In the genomic region with DNA sequence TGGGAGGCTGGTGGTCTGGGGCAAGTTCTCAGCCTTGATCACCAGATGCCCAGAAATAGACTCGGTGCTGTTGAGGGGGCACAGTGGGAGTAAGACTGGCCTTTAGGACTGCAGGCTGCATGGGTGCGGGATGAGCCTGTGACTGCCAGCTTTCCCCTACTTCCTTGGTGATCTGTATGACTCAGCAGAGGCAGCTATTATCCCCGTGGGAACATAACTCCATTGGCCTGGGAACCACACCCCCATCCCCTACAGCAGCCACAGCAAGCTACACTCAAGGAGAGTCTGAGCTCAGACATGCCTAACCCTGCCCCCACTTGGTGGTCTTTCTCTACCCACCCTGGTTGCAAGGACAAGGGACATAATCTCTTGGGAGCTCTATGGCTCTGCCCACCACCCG, we compare ENCODE assay signal across 26 cellular contexts. TPM values are rescaled to one million over a fixed set of nuclear protein-coding genes. Genes with fewer than 3 reads are reported as not detected.
DNase-seq lines count a peak whose midpoint lies in the region; ATAC-seq, FAIRE-seq and TF ChIP-seq lines count a peak whose summit lies in the region.
"Had no signal": no experiment of that assay in that cellular context is flagged by ENCODE, and none has a peak within 500 bp of the region (broad histone marks: within the 10 kb centered on the region; RNA-seq: fewer than 3 reads in every experiment).

No MANE protein-coding gene starts in this region.

- SMC1A ChIA-PET in GM12878 (lab: Charles Lee; ENCODE audit: uncharacterized antibody, unreplicated experiment): interaction anchor here (1.6 kb wide), 1 partner anchor 19 kb away, joined by 6 read pairs; no protein-coding TSS in a partner anchor

- DNase-seq in DMS153 (lab: John Stamatoyannopoulos, UW) (peak; percentile 30), DMS153 treated with DMSO at 0.1 percent for 48 hours (lab: John Stamatoyannopoulos, UW; ENCODE audit: unreplicated experiment) (no peak), M059J (ENCODE audit: low read depth) (peak; percentile 54), GM12878 (ENCODE audit: low read depth, low spot score) (no peak), retinal pigment epithelial cell (ENCODE audit: low read depth) (peak; percentile 11), GM12892 (ENCODE audit: insufficient read length) (no peak), neural progenitor cell (ENCODE audit: low spot score) (no peak)
- no peak for DNase-seq in NK-92 treated with Interleukin-12 subunit alpha and Interleukin-12 subunit beta, amount 100 ng/mL, for 24 hours (lab: John Stamatoyannopoulos, UW)
- DNase-seq: activated CD4-positive, alpha-beta T cell treated with anti-CD3 and anti-CD28 coated beads for 48 hours; activated CD8-positive, alpha-beta memory T cell treated with anti-CD3 and anti-CD28 coated beads, Interleukin-2, amount 10 ng/mL, durations not matched to agents 7 days and 5 days; activated naive CD8-positive, alpha-beta T cell treated with anti-CD3 and anti-CD28 coated beads, Interleukin-2, amount 10 ng/mL, durations not matched to agents 7 days and 5 days; colonic mucosa; HFFc6; MG63; NCI-H187; NCI-H510A; stimulated activated CD4-positive, alpha-beta T cell treated with anti-CD3 and anti-CD28 coated beads, Interleukin-4, amount 100 ng/mL, for 24 hours; stomach; T-cell; transverse colon had no signal

- no TSS peak for BruUV-seq in GM12878 (replicated peaks; lab: Mats Ljungman, UMichigan)

- no peak for TF ChIP-seq EP300 in GM12878 (IDR thresholded peaks at IDR 0.05; ENCODE audit: borderline replicate concordance in 1 of 2, control insufficient read depth in 1 of 2, low read depth in 2 of 2, low read length in 2 of 2)

- H3K9me3 ChIP-seq in GM12878 (replicated peaks; ENCODE audit: control insufficient read depth, insufficient read depth, low read length) (no peaks in the 10 kb centered on the region; the same call in 1 of the 3 replicates), neural progenitor cell (ENCODE audit: low read depth) (peaks cover 18% of the 10 kb centered on the region)
- H3K9me3 ChIP-seq: colonic mucosa, MG63, neutrophil, transverse colon had no signal

- intact Hi-C loops in GM12878 (cut with micrococcal nuclease; ENCODE audit: unreplicated experiment): no loop called here

- H3K4me2 ChIP-seq in GM12878 (ENCODE audit: control insufficient read depth, insufficient read depth): no peak overlapping the region
- no peak overlapping the region for H3K4me2 ChIP-seq in neural progenitor cell
- H3K4me2 ChIP-seq: hepatocyte had no signal

- H4K20me1 ChIP-seq in GM12878 (ENCODE audit: control insufficient read depth, insufficient read depth) (no peaks in the 10 kb centered on the region), neural progenitor cell (ENCODE audit: low read depth) (no peaks in the 10 kb centered on the region)

- H3K4me3 ChIP-seq in GM12878: no peak overlapping the region
- no peak overlapping the region for H3K4me3 ChIP-seq in retinal pigment epithelial cell (ENCODE audit: low read length)
- H3K4me3 ChIP-seq in neural progenitor cell: no peak overlapping the region
- H3K4me3 ChIP-seq: colonic mucosa, hepatocyte, MG63, stomach, transverse colon had no signal

- TF ChIP-seq RAD21 in GM12878 (IDR thresholded peaks at IDR 0.05; ENCODE audit: insufficient read depth, low read depth, low read length): no peak

- H2AFZ ChIP-seq in GM12878 (ENCODE audit: control insufficient read depth, low read depth, low read length): no peak overlapping the region
- no peak overlapping the region for H2AFZ ChIP-seq in neural progenitor cell (replicated peaks)
- H2AFZ ChIP-seq: hepatocyte had no signal

- H3K9ac ChIP-seq in GM12878 (ENCODE audit: control insufficient read depth, insufficient read depth, low read length) (no peak overlapping the region), neural progenitor cell (no peak overlapping the region)

- H3K4me3 Mint-ChIP-seq in neural progenitor cell: no peak overlapping the region
- H3K4me3 Mint-ChIP-seq: activated CD8-positive, alpha-beta memory T cell treated with anti-CD3 and anti-CD28 coated beads, Interleukin-2, amount 10 ng/mL, durations not matched to agents 7 days and 5 days; activated naive CD8-positive, alpha-beta T cell treated with anti-CD3 and anti-CD28 coated beads, Interleukin-2, amount 10 ng/mL, durations not matched to agents 7 days and 5 days; brain; HFFc6; T-cell had no signal

- TF ChIP-seq POLR2A in GM12878 (IDR thresholded peaks at IDR 0.05; ENCODE audit: low read depth, low read length) (no peak), GM12892 (IDR thresholded peaks at IDR 0.05; ENCODE audit: low read depth, low read length) (no peak)

- TF ChIP-seq CTCF in GM12878 (IDR thresholded peaks at IDR 0.05 in 2 of 3, conservative IDR thresholded peaks at IDR 0.05 in 1 of 3; ENCODE audit: control insufficient read depth in 2 of 3, extremely low read depth in 1 of 3, insufficient read depth in 1 of 3, low read depth in 3 of 3, low read length in 3 of 3): no peak
- TF ChIP-seq CTCF in retinal pigment epithelial cell (conservative IDR thresholded peaks at IDR 0.05; ENCODE audit: low read depth, low read length): no peak
- TF ChIP-seq CTCF in neural progenitor cell (IDR thresholded peaks at IDR 0.05): no peak

- H3K4me1 ChIP-seq in GM12878 (ENCODE audit: control insufficient read depth, insufficient read depth, low read length) (no peaks in the 10 kb centered on the region), neural progenitor cell (no peaks in the 10 kb centered on the region)
- H3K4me1 ChIP-seq: colonic mucosa, stomach, transverse colon had no signal

- no peak for ATAC-seq in GM12878
- ATAC-seq: activated CD8-positive, alpha-beta memory T cell treated with anti-CD3 and anti-CD28 coated beads, Interleukin-2, amount 10 ng/mL, durations not matched to agents 7 days and 5 days; T-cell had no signal

- peaks cover 35% of the 10 kb centered on the region for H3K9me3 Mint-ChIP-seq in neural progenitor cell
- H3K9me3 Mint-ChIP-seq: activated T-helper 2 cell treated with anti-CD3 and anti-CD28 coated beads, Interferon-gamma antibody, Interleukin-2, Interleukin-4, amounts not matched to agents 10 μg/mL and 5 μg/mL and 100 μg/mL, durations not matched to agents 14 hours and 24 hours and 36 hours had no signal

- H3K4me1 Mint-ChIP-seq in neural progenitor cell: no peaks in the 10 kb centered on the region
- H3K4me1 Mint-ChIP-seq: brain, T-cell had no signal

- no peak overlapping the region for H3K27ac ChIP-seq in GM12878 (ENCODE audit: control insufficient read depth, insufficient read depth)
- H3K27ac ChIP-seq in neural progenitor cell: no peak overlapping the region
- H3K27ac ChIP-seq: 22Rv1, colonic mucosa, hepatocyte, neutrophil, stomach, transverse colon had no signal

- no peaks in the 10 kb centered on the region for H3F3A ChIP-seq in neural progenitor cell (ENCODE audit: low read depth)

- FAIRE-seq in GM12878 (lab: Jason Lieb, UNC) (no peak), GM12892 (lab: Jason Lieb, UNC) (no peak)
- FAIRE-seq: keratinocyte had no signal

- H3K27ac Mint-ChIP-seq in neural progenitor cell: no peak overlapping the region
- H3K27ac Mint-ChIP-seq: activated CD8-positive, alpha-beta memory T cell treated with anti-CD3 and anti-CD28 coated beads, Interleukin-2, amount 10 ng/mL, durations not matched to agents 7 days and 5 days; activated naive CD8-positive, alpha-beta T cell treated with anti-CD3 and anti-CD28 coated beads, Interleukin-2, amount 10 ng/mL, durations not matched to agents 7 days and 5 days; activated T-helper 2 cell treated with anti-CD3 and anti-CD28 coated beads, Interferon-gamma antibody, Interleukin-2, Interleukin-4, amounts not matched to agents 10 μg/mL and 5 μg/mL and 100 μg/mL, durations not matched to agents 14 hours and 24 hours and 36 hours; brain; HFFc6; T-cell had no signal

- in situ Hi-C loops in GM12878 (cut with MboI): no loop called here

- CTCF ChIA-PET in GM12878 (lab: Yijun Ruan, JAX): no interaction called here

- H3K27me3 ChIP-seq in GM12878 (replicated peaks in 1 of 2; ENCODE audit: control insufficient read depth in 2 of 2, insufficient read depth in 2 of 2, low read length in 1 of 2) (no peaks in the 10 kb centered on the region), neural progenitor cell (no peaks in the 10 kb centered on the region)
- H3K27me3 ChIP-seq: colonic mucosa, hepatocyte, MG63, neutrophil, stomach, transverse colon had no signal

- POLR2A ChIA-PET in GM12878 (lab: Charles Lee): no interaction called here

- H3K79me2 ChIP-seq in GM12878 (ENCODE audit: control insufficient read depth, insufficient read depth, low read length): peaks cover 1% of the 10 kb centered on the region; the same call in 1 of the 2 replicates
- H3K79me2 ChIP-seq in neural progenitor cell (ENCODE audit: low read depth): no peaks in the 10 kb centered on the region
- H3K79me2 ChIP-seq: hepatocyte had no signal

- no peaks in the 10 kb centered on the region for H3K36me3 ChIP-seq in GM12878 (ENCODE audit: control insufficient read depth in 2 of 2, insufficient read depth in 2 of 2, low read length in 1 of 2)
- H3K36me3 ChIP-seq in neural progenitor cell: peaks cover 3% of the 10 kb centered on the region
- H3K36me3 ChIP-seq: colonic mucosa, MG63, neutrophil, stomach, transverse colon had no signal

- H3K36me3 Mint-ChIP-seq in neural progenitor cell: no peaks in the 10 kb centered on the region
- H3K36me3 Mint-ChIP-seq: activated CD8-positive, alpha-beta memory T cell treated with anti-CD3 and anti-CD28 coated beads, Interleukin-2, amount 10 ng/mL, durations not matched to agents 7 days and 5 days; brain had no signal

- RAD21 ChIA-PET in GM12878 (lab: Charles Lee; ENCODE audit: unreplicated experiment): no interaction called here

- no peaks in the 10 kb centered on the region for H3K27me3 Mint-ChIP-seq in neural progenitor cell (ENCODE audit: insufficient read depth, low read depth)
- H3K27me3 Mint-ChIP-seq: brain had no signal

- 25% methylated on average over 4 of the region's 4 CpGs for WGBS in GM12878 (ENCODE audit: insufficient coverage, insufficient replicate concordance, low lambda C conversion rate, missing lambda C conversion rate)

RNA-seq across cellular contexts. Expression of a gene that starts 20.6 kb away (rescaled TPM):
- total RNA-seq in M059J (2014; rRNA removed; shearing (Covaris generic)): 1.3 and 1.5 TPM in 2 replicates
- 2.9 and 3.8 TPM in 2 replicates for total RNA-seq in GM12878 (2013; cell fraction: nucleolus; rRNA removed)
- total RNA-seq in GM12878 (2014; rRNA removed) (19.2 and 26.8 TPM in 2 replicates), GM12878 (2014; rRNA removed; fragmentation: Illumina TruSeq; extraction: Trizol) (31.6 and 32.2 TPM in 2 replicates), GM12878 (2021) (20.9 and 27.5 TPM in 2 replicates), neural progenitor cell (ENCODE audit: low replicate concordance) (0.28 TPM in 1 of 2 replicates, not detected in the other)
- polyA plus RNA-seq in GM12878 (2011; ENCODE audit: low read depth): 10.1 TPM
- polyA plus RNA-seq in GM12878 (2011; rRNA removed) (18.6 and 25.9 TPM in 2 replicates), GM12878 (2014; fragmentation: Illumina TruSeq; extraction: Trizol) (35.6 and 43.8 TPM in 2 replicates), GM12878 (2014; fragmentation: Nextera tagmentation; extraction: Ambion mirVana) (10 to 100 TPM; 31.7 to 41.0 TPM), GM12878 (2014; rRNA removed) (17.5 and 19.1 TPM in 2 replicates), GM12878 (2016; fragmentation: Nextera tagmentation; extraction: Ambion mirVana) (10 to 100 TPM; 18.4 to 21.3 TPM)
- 6.7 and 8.8 TPM in 2 replicates for polyA plus RNA-seq in GM12878 (2011; cell fraction: cytosol; rRNA removed)
- 3.3 and 4.3 TPM in 2 replicates for polyA plus RNA-seq in GM12878 (2011; cell fraction: nucleus; rRNA removed)
- polyA plus RNA-seq in GM12878 (2012): 13.1 and 14.7 TPM in 2 replicates
- polyA minus RNA-seq in GM12878 (2011; rRNA and poly(A)+ RNA removed): 5.4 and 7.0 TPM in 2 replicates
- polyA minus RNA-seq in GM12878 (2011; cell fraction: cytosol; rRNA and poly(A)+ RNA removed): 2.7 and 3.1 TPM in 2 replicates
- polyA minus RNA-seq in GM12878 (2011; cell fraction: nucleus; rRNA and poly(A)+ RNA removed): 2.9 and 5.9 TPM in 2 replicates
- polyA plus RNA-seq in GM12892 (2012; ENCODE audit: missing spikeins): 14.1 TPM

RNA-seq across cellular contexts. Expression of a gene that starts 49.5 kb away (rescaled TPM):
- 0.17 TPM in 1 of 2 replicates, not detected in the other for total RNA-seq in M059J (2014; rRNA removed; shearing (Covaris generic))
- 3.1 and 3.3 TPM in 2 replicates for total RNA-seq in GM12878 (2013; cell fraction: nucleolus; rRNA removed)
- total RNA-seq in GM12878 (2014; rRNA removed) (7.3 and 7.4 TPM in 2 replicates), GM12878 (2014; rRNA removed; fragmentation: Illumina TruSeq; extraction: Trizol) (6.1 and 6.4 TPM in 2 replicates), GM12878 (2021) (6.5 and 7.6 TPM in 2 replicates), neural progenitor cell (ENCODE audit: low replicate concordance) (6.3 and 8.7 TPM in 2 replicates)
- 2.3 TPM for polyA plus RNA-seq in GM12878 (2011; ENCODE audit: low read depth)
- polyA plus RNA-seq in GM12878 (2011; rRNA removed) (5.1 and 7.5 TPM in 2 replicates), GM12878 (2014; fragmentation: Illumina TruSeq; extraction: Trizol) (8.6 and 9.2 TPM in 2 replicates), GM12878 (2014; fragmentation: Nextera tagmentation; extraction: Ambion mirVana) (1 to 10 TPM; 1.6 to 2.9 TPM), GM12878 (2014; rRNA removed) (5.1 and 6.8 TPM in 2 replicates), GM12878 (2016; fragmentation: Nextera tagmentation; extraction: Ambion mirVana) (1 to 10 TPM; 7.2 to 7.9 TPM)
- 3.5 and 3.8 TPM in 2 replicates for polyA plus RNA-seq in GM12878 (2011; cell fraction: cytosol; rRNA removed)
- polyA plus RNA-seq in GM12878 (2011; cell fraction: nucleus; rRNA removed): 3.6 and 3.9 TPM in 2 replicates
- 3.6 and 5.6 TPM in 2 replicates for polyA plus RNA-seq in GM12878 (2012)
- polyA minus RNA-seq in GM12878 (2011; rRNA and poly(A)+ RNA removed): 3.4 and 3.8 TPM in 2 replicates
- polyA minus RNA-seq in GM12878 (2011; cell fraction: cytosol; rRNA and poly(A)+ RNA removed): 2.0 and 2.4 TPM in 2 replicates
- polyA minus RNA-seq in GM12878 (2011; cell fraction: nucleus; rRNA and poly(A)+ RNA removed): 4.4 TPM in 2 replicates
- polyA plus RNA-seq in GM12892 (2012; ENCODE audit: missing spikeins): 3.6 TPM

Comparison
In these comparisons a context has a peak if more than half of its experiments do, and no peak if none do; other contexts are left out.
1. DNase-seq: peak in DMS153 (single experiment), M059J (single experiment) and retinal pigment epithelial cell (single experiment); none in DMS153 treated with DMSO at 0.1 percent for 48 hours (single experiment), GM12878 (single experiment), GM12892 (single experiment), neural progenitor cell (single experiment) and NK-92 treated with Interleukin-12 subunit alpha and Interleukin-12 subunit beta, amount 100 ng/mL, for 24 hours (single experiment).